18 cellular contexts compared by ENCODE assay signal in genomic region chr7:25809441-25809840, GRCh38.
DNase-seq lines count a peak whose midpoint lies in the region; ATAC-seq, FAIRE-seq and TF ChIP-seq lines count a peak whose summit lies in the region.
"Had no signal": no experiment of that assay in that cellular context is flagged by ENCODE, and none has a peak within 500 bp of the region (broad histone marks: within the 10 kb centered on the region; RNA-seq: fewer than 3 reads in every experiment).

No MANE protein-coding gene starts in this region.

- in situ Hi-C loops in transverse colon (cut with MboI; ENCODE audit: low pct_ligation_motif_present in 1 of 4, low pct_unique_long_range_greater_than_20kb in 1 of 4, low sequenced_read_pairs in 3 of 4) = no loop called here

- H3K27me3 ChIP-seq in hepatocyte = no peaks in the 10 kb centered on the region
- no peaks in the 10 kb centered on the region for H3K27me3 ChIP-seq in trophoblast cell (ENCODE audit: insufficient read depth, low read length)
- no peaks in the 10 kb centered on the region for H3K27me3 ChIP-seq in transverse colon
- H3K27me3 ChIP-seq: BLaER1 treated with 17β-estradiol and CSF1 and Interleukin-3, amounts not matched to agents 10 nM and 100 nM had no signal

- H3K9me3 ChIP-seq in A549 = no peaks in the 10 kb centered on the region
- H3K9me3 ChIP-seq in hepatocyte (ENCODE audit: low read depth) = no peaks in the 10 kb centered on the region
- no peaks in the 10 kb centered on the region for H3K9me3 ChIP-seq in trophoblast cell (ENCODE audit: insufficient read depth, low read depth, low read length)
- H3K9me3 ChIP-seq in transverse colon = no peaks in the 10 kb centered on the region
- H3K9me3 ChIP-seq: BLaER1 treated with 17β-estradiol and CSF1 and Interleukin-3, amounts not matched to agents 10 nM and 100 nM; HAP-1 had no signal

- H3K23ac ChIP-seq in trophoblast cell (ENCODE audit: low read length) = peak overlapping the region; percentile 62

- H3K9me2 ChIP-seq in hepatocyte (replicated peaks; ENCODE audit: insufficient read depth) = no peaks in the 10 kb centered on the region

- peak; percentile 43 for FAIRE-seq in A549 (lab: Jason Lieb, UNC)
- FAIRE-seq: GM12878, GM18507, GM19239, H1 had no signal

- no peak overlapping the region for H2AK5ac ChIP-seq in trophoblast cell (ENCODE audit: low read length)

- intact Hi-C loops in transverse colon (cut with DNase I; ENCODE audit: low total_unique reads) = no loop called here

- WGBS in A549 (ENCODE audit: missing lambda C conversion rate) = 21% methylated on average over 5 of the region's 5 CpGs
- WGBS in hepatocyte (ENCODE audit: low lambda C conversion rate, missing lambda C conversion rate) = 62% methylated on average over 5 of the region's 5 CpGs
- no CpG with 5 or more reads among the region's 5 CpGs for WGBS in trophoblast cell (ENCODE audit: extremely low coverage, insufficient coverage, insufficient read length)
- WGBS in transverse colon (ENCODE audit: low coverage in 1 of 2), 2 donors = 71 to 79% methylated on average over 5 of the region's 5 CpGs

- H3K4me3 ChIP-seq in A549 (no peak overlapping the region), hepatocyte (no peak overlapping the region), trophoblast cell (ENCODE audit: low read depth, low read length) (no peak overlapping the region), transverse colon (no peak overlapping the region)
- H3K4me3 ChIP-seq: BLaER1 treated with 17β-estradiol and CSF1 and Interleukin-3, amounts not matched to agents 10 nM and 100 nM; GM12878; HAP-1 had no signal

- peak overlapping the region; percentile 41 for H2BK12ac ChIP-seq in trophoblast cell (ENCODE audit: low read length)

- TF ChIP-seq CTCF in A549 (IDR thresholded peaks at IDR 0.05) = no peak
- TF ChIP-seq CTCF in hepatocyte (IDR thresholded peaks at IDR 0.05; ENCODE audit: poor library complexity) = no peak
- TF ChIP-seq CTCF in transverse colon (IDR thresholded peaks at IDR 0.05) = no peak

- H4K20me1 ChIP-seq in hepatocyte (ENCODE audit: insufficient read depth, poor library complexity, severe bottlenecking) = no peaks in the 10 kb centered on the region
- H4K20me1 ChIP-seq: BLaER1 treated with 17β-estradiol and CSF1 and Interleukin-3, amounts not matched to agents 10 nM and 100 nM had no signal

- H3K27ac ChIP-seq in A549 (no peak overlapping the region), hepatocyte (peak overlapping the region; percentile 51), trophoblast cell (ENCODE audit: low read depth, low read length) (no peak overlapping the region), transverse colon (peak overlapping the region; percentile 15 to 59 (median 42))
- H3K27ac ChIP-seq: BLaER1 treated with 17β-estradiol and CSF1 and Interleukin-3, amounts not matched to agents 10 nM and 100 nM had no signal

- no peak overlapping the region for H3K14ac ChIP-seq in trophoblast cell (ENCODE audit: low read length)

- H3K79me1 ChIP-seq in trophoblast cell (ENCODE audit: low read length) = peaks cover 11% of the 10 kb centered on the region

- H3K18ac ChIP-seq in trophoblast cell (ENCODE audit: low read length) = no peak overlapping the region

- no peak overlapping the region for H3K9ac ChIP-seq in trophoblast cell (ENCODE audit: low read length)
- H3K9ac ChIP-seq: BLaER1 treated with 17β-estradiol and CSF1 and Interleukin-3, amounts not matched to agents 10 nM and 100 nM had no signal

- TF ChIP-seq POLR2A in A549 (IDR thresholded peaks at IDR 0.05; ENCODE audit: low read length) = no peak
- TF ChIP-seq POLR2A in transverse colon (IDR thresholded peaks at IDR 0.05) = no peak

- no peaks in the 10 kb centered on the region for H3K4me1 ChIP-seq in A549
- peaks cover 12% of the 10 kb centered on the region for H3K4me1 ChIP-seq in hepatocyte (ENCODE audit: insufficient read depth)
- H3K4me1 ChIP-seq in trophoblast cell (ENCODE audit: control insufficient read depth in 1 of 2, insufficient read depth in 2 of 2, low read length in 2 of 2) = peaks cover 2 to 8% of the 10 kb centered on the region in 2 experiments
- peaks cover 0 to 16% (median 5%) of the 10 kb centered on the region in 4 donors for H3K4me1 ChIP-seq in transverse colon
- H3K4me1 ChIP-seq: BLaER1 treated with 17β-estradiol and CSF1 and Interleukin-3, amounts not matched to agents 10 nM and 100 nM; HAP-1 had no signal

- POLR2A ChIA-PET in A549 (lab: Yijun Ruan, JAX) = no interaction called here

- no peak for TF ChIP-seq EP300 in A549 (IDR thresholded peaks at IDR 0.05)
- no peak for TF ChIP-seq EP300 in transverse colon (IDR thresholded peaks at IDR 0.05; ENCODE audit: low read depth)

- H3K4ac ChIP-seq in trophoblast cell (ENCODE audit: low read depth, low read length) = no peak overlapping the region

- H3K79me2 ChIP-seq in hepatocyte (no peaks in the 10 kb centered on the region), trophoblast cell (ENCODE audit: control insufficient read depth, insufficient read depth, low read length, poor library complexity) (no peaks in the 10 kb centered on the region)

- H2BK5ac ChIP-seq in trophoblast cell (ENCODE audit: low read depth, low read length, poor library complexity) = no peak overlapping the region

- CTCF ChIA-PET in A549 (lab: Yijun Ruan, JAX) = interaction anchor here (0.9 kb wide), 1 partner anchor 42 kb away, joined by 3 read pairs; no protein-coding TSS in a partner anchor

- no peak overlapping the region for H4K8ac ChIP-seq in trophoblast cell (ENCODE audit: low read depth, low read length)

- H3K36me3 ChIP-seq in hepatocyte (replicated peaks; ENCODE audit: insufficient read depth, low read depth) (no peaks in the 10 kb centered on the region), trophoblast cell (ENCODE audit: control insufficient read depth in 1 of 2, insufficient read depth in 2 of 2, low read length in 2 of 2) (no peaks in the 10 kb centered on the region), transverse colon (no peaks in the 10 kb centered on the region)
- H3K36me3 ChIP-seq: BLaER1 treated with 17β-estradiol and CSF1 and Interleukin-3, amounts not matched to agents 10 nM and 100 nM; HAP-1 had no signal

- H3K4me2 ChIP-seq in A549 = no peak overlapping the region
- no peak overlapping the region for H3K4me2 ChIP-seq in hepatocyte
- H3K4me2 ChIP-seq in trophoblast cell (ENCODE audit: low read length) = no peak overlapping the region
- H3K4me2 ChIP-seq: BLaER1 treated with 17β-estradiol and CSF1 and Interleukin-3, amounts not matched to agents 10 nM and 100 nM had no signal

- no peak for DNase-seq in A549 (ENCODE audit: low read depth in 1 of 2, low spot score in 1 of 2)
- no peak for DNase-seq in hepatocyte (ENCODE audit: low spot score)
- no peak for DNase-seq in trophoblast cell
- no peak for DNase-seq in transverse colon
- no peak for DNase-seq in left lobe of liver (ENCODE audit: low spot score)
- DNase-seq in activated naive CD4-positive, alpha-beta T cell treated with anti-CD3 and anti-CD28 coated beads, Interleukin-2, amount 50 U/mL, for 16 hours = no peak
- DNase-seq in dedifferentiated amniotic fluid mesenchymal stem cell (ENCODE audit: extremely low spot score) = no peak
- DNase-seq: 8988T; ACHN; CD4-positive, CD25-positive, alpha-beta regulatory T cell; DMS53; IMR-90 had no signal

- H4K12ac ChIP-seq in trophoblast cell (ENCODE audit: low read depth, low read length) = no peak overlapping the region

- TF ChIP-seq RAD21 in A549 (conservative IDR thresholded peaks at IDR 0.05 in 1 of 2, IDR thresholded peaks at IDR 0.05 in 1 of 2) = no peak

- H2BK120ac ChIP-seq in trophoblast cell (ENCODE audit: insufficient read depth, low read length, poor library complexity) = no peak overlapping the region

- no peak overlapping the region for H4K91ac ChIP-seq in trophoblast cell (ENCODE audit: low read depth, low read length)

- H2AFZ ChIP-seq in hepatocyte = no peak overlapping the region
- H2AFZ ChIP-seq in trophoblast cell (ENCODE audit: insufficient read depth, low read length, poor library complexity) = no peak overlapping the region

- ATAC-seq in A549 (no peak), left lobe of liver (no peak)
- ATAC-seq: GM12878 had no signal

TF ChIP-seq in A549, 52 proteins besides CTCF, POLR2A, EP300 and RAD21:
- TF ChIP-seq RNF2 (IDR thresholded peaks at IDR 0.05; ENCODE audit: borderline replicate concordance, low read depth) (no peak), CEBPB (IDR thresholded peaks at IDR 0.05) (no peak), ZC3H11A (IDR thresholded peaks at IDR 0.05) (no peak), PBX3 (IDR thresholded peaks at IDR 0.05) (no peak), JUN (IDR thresholded peaks at IDR 0.05) (no peak), MAX (IDR thresholded peaks at IDR 0.05) (no peak), E2F6 (IDR thresholded peaks at IDR 0.05; ENCODE audit: borderline replicate concordance, low read depth) (no peak)

Comparison
In these comparisons a context has a peak if more than half of its experiments do, and no peak if none do; other contexts are left out.
1. H3K27ac ChIP-seq: peak in hepatocyte (single experiment) and transverse colon (4 of 4); none in A549 (0 of 2) and trophoblast cell (single experiment).